21 cellular contexts compared by ENCODE assay signal in the genomic region with DNA sequence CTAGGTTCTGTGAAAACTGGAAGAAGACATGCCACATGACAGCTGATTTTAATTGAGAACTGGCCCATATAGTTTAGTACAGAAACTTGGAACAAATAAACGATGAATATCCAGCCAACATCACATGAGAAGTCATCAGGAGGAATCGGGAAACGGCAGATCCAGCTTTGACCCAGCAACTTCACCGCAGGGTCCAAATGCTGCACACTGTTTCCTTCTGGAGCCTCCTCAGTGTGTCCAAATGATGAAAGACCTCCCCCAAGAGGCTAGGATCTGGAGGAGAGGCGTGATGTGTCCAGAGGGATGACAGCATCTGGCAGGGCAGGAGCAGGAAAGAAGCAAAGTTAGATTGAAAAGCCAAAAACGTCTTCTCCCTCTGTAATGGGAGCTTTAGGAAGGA.
DNase-seq lines count a peak whose midpoint lies in the region; ATAC-seq, FAIRE-seq and TF ChIP-seq lines count a peak whose summit lies in the region.
"Had no signal": no experiment of that assay in that cellular context is flagged by ENCODE, and none has a peak within 500 bp of the region (broad histone marks: within the 10 kb centered on the region; RNA-seq: fewer than 3 reads in every experiment).

No MANE protein-coding gene starts in this region.

- H3K9ac ChIP-seq in adipocyte (ENCODE audit: low read length), result peak overlapping the region; percentile 81

- H3K4me3 ChIP-seq in adipocyte (ENCODE audit: low read length) (peak overlapping the region; percentile 2), heart left ventricle (no peak overlapping the region), pancreas (no peak overlapping the region), thyroid gland (replicated peaks in 1 of 3) (no peak overlapping the region)
- H3K4me3 ChIP-seq: thoracic aorta had no signal

- peak overlapping the region; percentile 62 to 82 (median 76) for H3K27ac ChIP-seq in heart left ventricle
- H3K27ac ChIP-seq in pancreas, result no peak overlapping the region
- H3K27ac ChIP-seq in thyroid gland, result peak overlapping the region in 2 of 3 donors; percentile 61 to 77
- H3K27ac ChIP-seq: foreskin keratinocyte, thoracic aorta had no signal

- no peaks in the 10 kb centered on the region for H3K9me3 ChIP-seq in adipocyte (ENCODE audit: control insufficient read depth, low read length)
- no peaks in the 10 kb centered on the region for H3K9me3 ChIP-seq in heart left ventricle
- no peaks in the 10 kb centered on the region for H3K9me3 ChIP-seq in pancreas
- no peaks in the 10 kb centered on the region for H3K9me3 ChIP-seq in thyroid gland
- H3K9me3 ChIP-seq: thoracic aorta had no signal

- TF ChIP-seq CTCF in heart left ventricle (IDR thresholded peaks at IDR 0.05), result no peak
- no peak for TF ChIP-seq CTCF in pancreas (IDR thresholded peaks at IDR 0.05)
- TF ChIP-seq CTCF in thyroid gland (IDR thresholded peaks at IDR 0.05), result no peak

- peak; percentile 72 to 82 (median 76) for ATAC-seq in heart left ventricle
- peak in 3 of 4 donors; percentile 30 to 58 (median 49) for ATAC-seq in pancreas
- no peak for ATAC-seq in GM21529 (IDR thresholded peaks at IDR 0.05; ENCODE audit: unreplicated experiment)
- ATAC-seq: effector memory CD8-positive, alpha-beta T cell; foreskin keratinocyte; HCT116 had no signal

- H3K27me3 ChIP-seq in adipocyte (replicated peaks; ENCODE audit: control insufficient read depth, insufficient read depth, low read length) (no peaks in the 10 kb centered on the region), heart left ventricle (no peaks in the 10 kb centered on the region), pancreas (no peaks in the 10 kb centered on the region), thyroid gland (no peaks in the 10 kb centered on the region)
- H3K27me3 ChIP-seq: foreskin keratinocyte had no signal

- TF ChIP-seq POLR2A in heart left ventricle (IDR thresholded peaks at IDR 0.05), result no peak
- TF ChIP-seq POLR2A in thyroid gland (IDR thresholded peaks at IDR 0.05), result no peak

- intact Hi-C loops in heart left ventricle (cut with DNase I) (loop anchor here in 5 of 10 donors (2.0 to 10.0 kb wide), 4 partner anchors 161 to 252 kb away; partner anchors contain the start of gene COL6A3 (in 1 of the 5)), pancreas (cut with DNase I) (loop anchor here in 1 of 3 donors (10.0 kb wide), 1 partner anchor 254 kb away; the partner anchor contains the start of gene COL6A3), thyroid gland (cut with DNase I) (no loop called here)

- peaks cover 56% of the 10 kb centered on the region for H3K4me1 ChIP-seq in adipocyte (ENCODE audit: control insufficient read depth, insufficient read depth, low read length)
- H3K4me1 ChIP-seq in heart left ventricle, result peaks cover 0 to 27% (median 8%) of the 10 kb centered on the region in 12 donors
- no peaks in the 10 kb centered on the region for H3K4me1 ChIP-seq in pancreas
- H3K4me1 ChIP-seq in thyroid gland, result no peaks in the 10 kb centered on the region
- H3K4me1 ChIP-seq: foreskin keratinocyte had no signal

- H3K36me3 ChIP-seq in adipocyte (ENCODE audit: control insufficient read depth, insufficient read depth, low read length, severe bottlenecking) (no peaks in the 10 kb centered on the region), heart left ventricle (no peaks in the 10 kb centered on the region), pancreas (no peaks in the 10 kb centered on the region), thyroid gland (no peaks in the 10 kb centered on the region)
- H3K36me3 ChIP-seq: thoracic aorta had no signal

- DNase-seq in adipocyte (ENCODE audit: low read depth) (no peak), heart left ventricle (peak in 4 of 5 donors; percentile 56 to 76 (median 68)), pancreas (peak in 1 of 6 donors; percentile 15), thyroid gland (peak in 1 of 2 donors; percentile 11), NCI-H1417 treated with DMSO at 0.1 percent for 48 hours (lab: John Stamatoyannopoulos, UW) (no peak), KG1 (lab: John Stamatoyannopoulos, UW) (no peak), AG20443 (ENCODE audit: low spot score) (no peak)
- DNase-seq: activated CD4-positive, alpha-beta T cell treated with anti-CD3 and anti-CD28 coated beads, Interleukin-2, amount 10 ng/mL, durations not matched to agents 7 days and 5 days; activated CD8-positive, alpha-beta memory T cell treated with anti-CD3 and anti-CD28 coated beads, Interleukin-2, amount 50 U/mL, for 48 hours; activated gamma-delta T cell; amniotic stem cell; DMS79 treated with DMSO at 0.1 percent for 48 hours; effector memory CD8-positive, alpha-beta T cell; foreskin keratinocyte; NCI-H187 treated with DMSO at 0.1 percent for 48 hours; NCI-H510A; occipital lobe; stimulated activated CD4-positive, alpha-beta T cell treated with anti-CD3 and anti-CD28 coated beads, Interleukin-4, amount 100 ng/mL, for 24 hours had no signal

- FAIRE-seq in pancreas (lab: Jason Lieb, UNC), result no peak

- WGBS in heart left ventricle, 4 donors, result 59 to 78% (median 70%) methylated on average over 6 of the region's 6 CpGs
- whole genome bisulfite sequencing in pancreas, 2 donors, result 70 to 77% methylated on average over 6 of the region's 6 CpGs
- 82 to 86% methylated on average over 6 of the region's 6 CpGs for WGBS in thyroid gland, 2 donors

Comparison
In these comparisons a context has a peak if more than half of its experiments do, and no peak if none do; other contexts are left out.
1. DNase-seq: peak in heart left ventricle (4 of 5); none in adipocyte (single experiment), NCI-H1417 treated with DMSO at 0.1 percent for 48 hours (single experiment), KG1 (single experiment) and AG20443 (single experiment).
2. H3K27ac ChIP-seq: peak in heart left ventricle (12 of 12) and thyroid gland (2 of 3); none in pancreas (0 of 4).